In the genomic region with DNA sequence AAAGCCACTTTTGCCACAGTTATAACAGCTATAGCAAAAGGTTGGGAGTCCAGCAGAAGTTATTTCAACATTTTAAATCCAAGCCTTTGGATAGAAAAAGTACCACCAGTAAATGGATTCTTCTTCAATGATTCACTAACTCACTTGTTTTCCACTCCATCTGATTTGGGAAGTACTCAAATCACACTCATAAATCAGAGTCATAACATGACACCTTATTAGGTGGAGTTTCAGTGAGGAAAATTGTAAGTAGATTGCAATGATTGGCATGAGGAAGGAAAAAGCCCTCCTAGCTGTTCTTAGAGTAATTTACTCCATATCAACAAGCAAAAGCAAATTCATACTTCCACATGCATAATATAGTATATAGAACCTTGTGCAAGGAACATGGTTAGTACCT, we compare ENCODE assay signal across 17 cellular contexts.
"Had no signal": no experiment of that assay in that cellular context is flagged by ENCODE, and none has a peak within 500 bp of the region (broad histone marks: within the 10 kb centered on the region; RNA-seq: fewer than 3 reads in every experiment).

No MANE protein-coding gene starts in this region.

- H3K27me3 ChIP-seq: ascending aorta, cardiac muscle cell, thyroid gland had no signal

- H3K9me3 Mint-ChIP-seq: activated CD4-positive, alpha-beta T cell treated with anti-CD3 and anti-CD28 coated beads, Interleukin-2, amount 10 ng/mL, durations not matched to agents 7 days and 5 days; activated naive CD4-positive, alpha-beta T cell treated with anti-CD3 and anti-CD28 coated beads for 36 hours; activated T-cell treated with anti-CD3 and anti-CD28 coated beads, Interleukin-2, amount 50 U/mL, for 4 hours; effector memory CD8-positive, alpha-beta T cell; naive thymus-derived CD8-positive, alpha-beta T cell; T-helper 1 cell treated with Interleukin-12 subunit alpha and Interleukin-12 subunit beta and Interleukin-4 antibody, amounts not matched to agents 30 μg/mL and 1 μg/mL, for 36 hours had no signal

- H3K27ac ChIP-seq: ascending aorta, cardiac muscle cell, thyroid gland had no signal

- H3K36me3 ChIP-seq: ascending aorta, cardiac muscle cell, thyroid gland had no signal

- H3K4me3 Mint-ChIP-seq: activated CD4-positive, alpha-beta T cell treated with anti-CD3 and anti-CD28 coated beads, Interleukin-2, amount 10 ng/mL, durations not matched to agents 7 days and 5 days; activated CD8-positive, alpha-beta T cell treated with anti-CD3 and anti-CD28 coated beads, Interleukin-2, amount 10 ng/mL, durations not matched to agents 7 days and 5 days; activated naive CD4-positive, alpha-beta T cell treated with anti-CD3 and anti-CD28 coated beads for 36 hours; activated T-cell treated with anti-CD3 and anti-CD28 coated beads, Interleukin-2, amount 50 U/mL, for 4 hours; effector memory CD8-positive, alpha-beta T cell; naive thymus-derived CD8-positive, alpha-beta T cell; T-helper 1 cell treated with Interleukin-12 subunit alpha and Interleukin-12 subunit beta and Interleukin-4 antibody, amounts not matched to agents 30 μg/mL and 1 μg/mL, for 36 hours had no signal

- H3K4me1 Mint-ChIP-seq: activated CD4-positive, alpha-beta T cell treated with anti-CD3 and anti-CD28 coated beads, Interleukin-2, amount 10 ng/mL, durations not matched to agents 7 days and 5 days had no signal

- H3K36me3 Mint-ChIP-seq: naive thymus-derived CD8-positive, alpha-beta T cell had no signal

- H3K9me3 ChIP-seq: ascending aorta, thyroid gland had no signal

- H3K27ac Mint-ChIP-seq: activated CD4-positive, alpha-beta T cell treated with anti-CD3 and anti-CD28 coated beads, Interleukin-2, amount 10 ng/mL, durations not matched to agents 7 days and 5 days; activated CD8-positive, alpha-beta T cell treated with anti-CD3 and anti-CD28 coated beads, Interleukin-2, amount 10 ng/mL, durations not matched to agents 7 days and 5 days; activated naive CD4-positive, alpha-beta T cell treated with anti-CD3 and anti-CD28 coated beads for 36 hours; effector memory CD8-positive, alpha-beta T cell; naive thymus-derived CD8-positive, alpha-beta T cell; T-helper 1 cell treated with Interleukin-12 subunit alpha and Interleukin-12 subunit beta and Interleukin-4 antibody, amounts not matched to agents 30 μg/mL and 1 μg/mL, for 36 hours had no signal

- DNase-seq: activated CD4-positive, alpha-beta T cell treated with anti-CD3 and anti-CD28 coated beads, Interleukin-2, amount 10 ng/mL, durations not matched to agents 7 days and 5 days; activated CD8-positive, alpha-beta T cell treated with anti-CD3 and anti-CD28 coated beads, Interleukin-2, amount 10 ng/mL, durations not matched to agents 7 days and 5 days; activated naive CD4-positive, alpha-beta T cell treated with anti-CD3 and anti-CD28 coated beads for 36 hours; activated T-cell treated with anti-CD3 and anti-CD28 coated beads, Interleukin-2, amount 50 U/mL, for 4 hours; dermis blood vessel endothelial cell; effector memory CD8-positive, alpha-beta T cell; head of caudate nucleus; kidney glomerular epithelial cell; mesendoderm; naive thymus-derived CD8-positive, alpha-beta T cell; posterior cingulate gyrus; retina; stimulated activated naive CD4-positive, alpha-beta T cell treated with Interleukin-2 at 50 U/mL for 16 hours; thyroid gland had no signal

- H3K4me1 ChIP-seq: ascending aorta, thyroid gland had no signal

- ATAC-seq: activated CD8-positive, alpha-beta T cell treated with anti-CD3 and anti-CD28 coated beads, Interleukin-2, amount 10 ng/mL, durations not matched to agents 7 days and 5 days; activated T-cell treated with anti-CD3 and anti-CD28 coated beads, Interleukin-2, amount 50 U/mL, for 4 hours; effector memory CD8-positive, alpha-beta T cell; naive thymus-derived CD8-positive, alpha-beta T cell had no signal

- H3K4me3 ChIP-seq: ascending aorta, cardiac muscle cell, thyroid gland had no signal
